In the genomic region with DNA sequence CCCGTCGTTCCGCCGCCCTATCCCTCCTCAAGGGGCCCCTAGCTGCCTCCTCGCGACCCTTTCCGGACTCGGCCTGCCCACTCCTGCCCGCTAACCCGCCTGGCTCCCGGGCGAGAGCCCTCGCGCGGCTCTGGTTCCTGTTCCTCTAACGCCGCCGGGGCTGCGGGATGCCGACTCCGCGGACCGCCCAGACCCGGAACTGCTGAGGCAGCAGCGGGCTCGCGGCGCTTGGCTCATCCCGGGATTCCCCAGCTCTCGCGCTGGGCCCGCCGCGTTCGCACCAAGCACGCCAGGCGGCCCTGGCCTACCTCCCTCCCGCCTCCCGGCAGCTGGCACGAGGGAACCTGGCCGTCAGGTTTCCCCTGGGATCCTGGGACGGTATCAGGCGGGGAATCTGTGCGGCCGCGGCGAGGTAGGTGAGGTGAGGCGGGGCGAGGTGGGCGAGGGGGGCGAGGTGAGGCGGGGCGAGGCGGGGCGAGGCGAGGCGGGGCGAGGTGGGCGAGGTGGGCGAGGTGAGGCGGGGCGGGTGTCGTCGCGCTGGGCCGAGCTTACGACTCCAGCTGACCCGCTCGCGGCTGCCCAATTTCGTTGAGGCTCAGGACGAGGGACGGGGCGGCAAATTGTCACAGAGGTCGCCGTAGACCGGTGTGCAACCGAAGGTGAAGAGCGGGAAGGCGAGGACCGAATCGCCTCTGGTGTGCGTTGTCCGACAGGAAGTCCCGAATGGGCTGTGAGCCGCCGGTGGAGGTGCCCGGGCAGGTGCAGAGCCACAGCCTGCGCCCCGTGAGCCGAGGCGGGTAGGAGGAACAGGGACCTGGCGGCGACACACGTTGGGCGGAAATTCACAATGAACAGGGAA, we compare ENCODE assay signal across 8 cellular contexts. TPM values are rescaled to one million over a fixed set of nuclear protein-coding genes. Genes with fewer than 3 reads are reported as not detected.
A peak's percentile ranks its signal among the peaks of the same experiment; 100 is the strongest.
DNase-seq lines count a peak whose midpoint lies in the region; ATAC-seq and TF ChIP-seq lines count a peak whose summit lies in the region.

A gene (minus strand): TSS at position 418 of the 859 bp plus-strand sequence. CDS start 10,364 bp downstream, outside the sequence.
A gene (plus strand): TSS at position 582 of the 859 bp plus-strand sequence. CDS start 1,082 bp downstream, outside the sequence.

- H3K4me1 Mint-ChIP-seq in activated naive CD8-positive, alpha-beta T cell treated with anti-CD3 and anti-CD28 coated beads, Interleukin-2, amount 50 U/mL, for 24 hours, result peaks cover 25% of the 10 kb centered on the region
- peaks cover 12% of the 10 kb centered on the region for H3K4me1 Mint-ChIP-seq in type B pancreatic cell (ENCODE audit: unreplicated experiment)

- no peaks in the 10 kb centered on the region for H3K36me3 Mint-ChIP-seq in activated naive CD8-positive, alpha-beta T cell treated with anti-CD3 and anti-CD28 coated beads, Interleukin-2, amount 50 U/mL, for 24 hours (ENCODE audit: low read depth)
- H3K36me3 Mint-ChIP-seq in type B pancreatic cell, result no peaks in the 10 kb centered on the region

- intact Hi-C loops in cardiac septum (cut with DNase I) (loop anchor here (5.0 to 10.0 kb wide), 4 partner anchors 72 to 915 kb away; no protein-coding TSS in a partner anchor), posterior cingulate gyrus (cut with DNase I) (no loop called here)

- peak; percentile 53 for ATAC-seq in GM19468 (IDR thresholded peaks at IDR 0.05; ENCODE audit: extremely low read depth, unreplicated experiment)
- ATAC-seq in activated naive CD8-positive, alpha-beta T cell treated with anti-CD3 and anti-CD28 coated beads, Interleukin-2, amount 50 U/mL, for 24 hours, result peak; percentile 91

- H3K4me3 Mint-ChIP-seq in activated naive CD8-positive, alpha-beta T cell treated with anti-CD3 and anti-CD28 coated beads, Interleukin-2, amount 50 U/mL, for 24 hours, result peak within 1 kb of the TSS; percentile 84
- H3K4me3 Mint-ChIP-seq in type B pancreatic cell, result peak within 1 kb of the TSS; percentile 94

- no peaks in the 10 kb centered on the region for H3K9me3 Mint-ChIP-seq in activated naive CD8-positive, alpha-beta T cell treated with anti-CD3 and anti-CD28 coated beads, Interleukin-2, amount 50 U/mL, for 24 hours
- H3K9me3 Mint-ChIP-seq in type B pancreatic cell, result no peaks in the 10 kb centered on the region

- TF ChIP-seq CTCF in type B pancreatic cell (conservative IDR thresholded peaks at IDR 0.05), result no peak

- H3K27ac Mint-ChIP-seq in activated naive CD8-positive, alpha-beta T cell treated with anti-CD3 and anti-CD28 coated beads, Interleukin-2, amount 50 U/mL, for 24 hours, result peak within 1 kb of the TSS; percentile 86
- H3K27ac Mint-ChIP-seq in type B pancreatic cell, result peak within 1 kb of the TSS; percentile 82

- DNase-seq in DMS53 (lab: John Stamatoyannopoulos, UW), result peak; percentile 93
- DNase-seq in HT1080 (ENCODE audit: low read depth), result peak; percentile 67
- peak; percentile 6 to 68 for DNase-seq in SW 1271 (lab: John Stamatoyannopoulos, UW)
- peak; percentile 79 for DNase-seq in activated naive CD8-positive, alpha-beta T cell treated with anti-CD3 and anti-CD28 coated beads, Interleukin-2, amount 50 U/mL, for 24 hours
- DNase-seq in cardiac septum (ENCODE audit: low spot score), result peak; percentile 93
- peak; percentile 55 to 96 (median 70) for DNase-seq in posterior cingulate gyrus
- DNase-seq in type B pancreatic cell (ENCODE audit: extremely low spot score, unreplicated experiment), result peak; percentile 87

- H3K27me3 Mint-ChIP-seq in activated naive CD8-positive, alpha-beta T cell treated with anti-CD3 and anti-CD28 coated beads, Interleukin-2, amount 50 U/mL, for 24 hours, result peaks cover 16% of the 10 kb centered on the region
- H3K27me3 Mint-ChIP-seq in type B pancreatic cell, result peaks cover 22% of the 10 kb centered on the region

RNA-seq across cellular contexts. Expression of the first gene that starts in this region (rescaled TPM):
- 4.1 and 6.1 TPM in 2 replicates for total RNA-seq in HT1080 (2014; rRNA removed; shearing (Covaris generic))
- 2.6 and 3.3 TPM in 2 replicates for polyA plus RNA-seq in HT1080 (2015; cell fraction: cytosol; rRNA removed)
- polyA plus RNA-seq in HT1080 (2015; cell fraction: nucleus; rRNA removed), result 4.2 TPM in 2 replicates
- 8.9 TPM for total RNA-seq in cardiac septum
- 13.1 and 13.6 TPM in 2 replicates for total RNA-seq in type B pancreatic cell (ENCODE audit: low replicate concordance)

RNA-seq across cellular contexts. Expression of the second gene that starts in this region (rescaled TPM):
- total RNA-seq in HT1080 (2014; rRNA removed; shearing (Covaris generic)), result 2.6 and 4.1 TPM in 2 replicates
- polyA plus RNA-seq in HT1080 (2015; cell fraction: cytosol; rRNA removed), result 5.3 and 7.2 TPM in 2 replicates
- 9.4 and 12.6 TPM in 2 replicates for polyA plus RNA-seq in HT1080 (2015; cell fraction: nucleus; rRNA removed)
- 8.7 TPM for total RNA-seq in cardiac septum
- 4.4 and 11.8 TPM in 2 replicates for total RNA-seq in type B pancreatic cell (ENCODE audit: low replicate concordance)

Comparison
In these comparisons a context has a peak if more than half of its experiments do, and no peak if none do; other contexts are left out.
1. Peak in every context shown above with its lines: DNase-seq and ATAC-seq.
2. DNase-seq: peak in every context shown above with its lines; median percentile 93 in DMS53; 93 in cardiac septum; 87 in type B pancreatic cell; 79 in activated naive CD8-positive, alpha-beta T cell treated with anti-CD3 and anti-CD28 coated beads, Interleukin-2, amount 50 U/mL, for 24 hours; 70 in posterior cingulate gyrus; 67 in HT1080; 37 in SW 1271.